23 cellular contexts compared by ENCODE assay signal in the genomic region with DNA sequence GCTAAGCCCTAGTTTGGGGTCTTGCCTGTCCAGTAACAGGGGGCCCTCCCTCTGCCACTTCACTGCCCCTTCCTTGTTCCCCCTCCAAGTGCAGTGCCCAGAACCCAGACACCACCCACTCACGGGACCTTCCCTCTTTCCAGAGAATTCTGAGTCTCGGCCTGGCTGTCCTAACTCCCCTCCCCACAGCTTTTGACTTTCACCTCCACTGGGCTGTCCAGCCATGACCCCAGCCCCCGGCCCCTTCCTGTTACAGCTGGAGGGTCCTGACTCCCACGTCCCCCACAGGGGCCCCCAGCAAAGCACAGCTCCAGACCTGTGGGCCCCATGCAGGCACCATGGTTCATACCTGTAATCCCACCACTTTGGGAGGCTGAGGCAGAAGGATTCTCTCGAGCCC.
"Had no signal": no experiment of that assay in that cellular context is flagged by ENCODE, and none has a peak within 500 bp of the region (broad histone marks: within the 10 kb centered on the region; RNA-seq: fewer than 3 reads in every experiment).

No MANE protein-coding gene starts in this region.

- H3K27ac Mint-ChIP-seq: activated CD8-positive, alpha-beta T cell treated with anti-CD3 and anti-CD28 coated beads, Interleukin-2, amount 10 ng/mL, durations not matched to agents 7 days and 5 days; activated naive CD4-positive, alpha-beta T cell treated with anti-CD3 and anti-CD28 coated beads, Interleukin-2, amount 10 ng/mL, durations not matched to agents 7 days and 5 days; dendritic cell treated with granulocyte-macrophage colony-stimulating factor and Interleukin-4, amounts not matched to agents 40 ng/mL and 50 ng/mL, for 4 days; naive thymus-derived CD4-positive, alpha-beta T cell; progenitor cell of endocrine pancreas; stimulated activated effector memory CD8-positive, alpha-beta T cell treated with anti-CD3 and anti-CD28 coated beads, Interleukin-12 subunit alpha, Interleukin-12 subunit beta, amount 100 ng/mL, for 72 hours had no signal

- H3K27me3 Mint-ChIP-seq: progenitor cell of endocrine pancreas had no signal

- H3K4me3 Mint-ChIP-seq: activated CD8-positive, alpha-beta T cell treated with anti-CD3 and anti-CD28 coated beads, Interleukin-2, amount 10 ng/mL, durations not matched to agents 7 days and 5 days; activated naive CD4-positive, alpha-beta T cell treated with anti-CD3 and anti-CD28 coated beads, Interleukin-2, amount 10 ng/mL, durations not matched to agents 7 days and 5 days; dendritic cell treated with granulocyte-macrophage colony-stimulating factor and Interleukin-4, amounts not matched to agents 40 ng/mL and 50 ng/mL, for 4 days; naive thymus-derived CD4-positive, alpha-beta T cell; stimulated activated effector memory CD8-positive, alpha-beta T cell treated with anti-CD3 and anti-CD28 coated beads, Interleukin-12 subunit alpha, Interleukin-12 subunit beta, amount 100 ng/mL, for 72 hours had no signal

- H3K4me1 ChIP-seq: lower lobe of right lung, testis, vagina had no signal

- H3K4me3 ChIP-seq: lower lobe of right lung, testis, vagina had no signal

- ATAC-seq: activated CD8-positive, alpha-beta T cell treated with anti-CD3 and anti-CD28 coated beads, Interleukin-2, amount 10 ng/mL, durations not matched to agents 7 days and 5 days; left cardiac atrium; lower lobe of right lung; naive thymus-derived CD4-positive, alpha-beta T cell; SK-N-SH treated with all-trans-retinoic acid at 6 μM for 48 hours; stimulated activated effector memory CD8-positive, alpha-beta T cell treated with anti-CD3 and anti-CD28 coated beads, Interleukin-12 subunit alpha, Interleukin-12 subunit beta, amount 100 ng/mL, for 72 hours had no signal

- FAIRE-seq: endometrium had no signal

- H3K27ac ChIP-seq: lower lobe of right lung, testis, vagina had no signal

- H3K36me3 ChIP-seq: lower lobe of right lung, vagina had no signal

- DNase-seq: activated CD4-positive, alpha-beta T cell treated with anti-CD3 and anti-CD28 coated beads, Interleukin-2, amount 50 U/mL, for 1 hour; activated CD4-positive, CD25-positive, alpha-beta regulatory T cell treated with anti-CD3 and anti-CD28 coated beads, Interleukin-2, amount 50 U/mL, for 72 hours; activated naive CD4-positive, alpha-beta T cell treated with anti-CD3 and anti-CD28 coated beads, Interleukin-2, amount 10 ng/mL, durations not matched to agents 7 days and 5 days; amygdala; effector CD4-positive, alpha-beta T cell; foreskin fibroblast; glutamatergic neuron; hypothalamus; lower lobe of right lung; mesendoderm; retina; stimulated activated CD4-positive, alpha-beta T cell treated with anti-CD3 and anti-CD28 coated beads, Interleukin-2, amount 100 ng/mL, for 24 hours; testis; trophoblast cell had no signal

- H3K9me3 ChIP-seq: lower lobe of right lung, testis, vagina had no signal

- H3K27me3 ChIP-seq: testis, vagina had no signal

- H3K36me3 Mint-ChIP-seq: activated naive CD4-positive, alpha-beta T cell treated with anti-CD3 and anti-CD28 coated beads, Interleukin-2, amount 10 ng/mL, durations not matched to agents 7 days and 5 days had no signal

- H3K9me3 Mint-ChIP-seq: activated naive CD4-positive, alpha-beta T cell treated with anti-CD3 and anti-CD28 coated beads, Interleukin-2, amount 10 ng/mL, durations not matched to agents 7 days and 5 days; dendritic cell treated with granulocyte-macrophage colony-stimulating factor and Interleukin-4, amounts not matched to agents 40 ng/mL and 50 ng/mL, for 4 days; stimulated activated effector memory CD8-positive, alpha-beta T cell treated with anti-CD3 and anti-CD28 coated beads, Interleukin-12 subunit alpha, Interleukin-12 subunit beta, amount 100 ng/mL, for 72 hours had no signal
